ENCODE assay signal across 1 cellular context in genomic region chr19:36573020-36573947, GRCh38.
TF ChIP-seq lines count a peak whose summit lies in the region.

Gene ZNF529 (minus strand): TSS chr19:36573292. CDS start chr19:36572346, 946 bp downstream.

TF ChIP-seq in HepG2, 621 proteins besides CTCF, POLR2A, EP300 and RAD21 (continued from another document and continues in another):
- TF ChIP-seq HNF1A (IDR thresholded peaks at IDR 0.05; ENCODE audit: low read depth) = no peak
- peak; percentile 59; the same call in 1 of the 2 replicates for TF ChIP-seq HNF1A (CRISPR knock-in tag; IDR thresholded peaks at IDR 0.05; ENCODE audit: borderline replicate concordance)
- TF ChIP-seq AHR (CRISPR knock-in tag; IDR thresholded peaks at IDR 0.05) = no peak; the same call in 1 of the 2 replicates
- 0 out of 2 replicates have a peak, but pooled peaks have one; percentile 33 for TF ChIP-seq ZBTB34 (CRISPR knock-in tag; IDR thresholded peaks at IDR 0.05)
- TF ChIP-seq BRCA1 (CRISPR knock-in tag; IDR thresholded peaks at IDR 0.05) = peak; percentile 83; the same call in 1 of the 2 replicates
- TF ChIP-seq NR3C1 (CRISPR knock-in tag; IDR thresholded peaks at IDR 0.05) = no peak
- TF ChIP-seq SAFB2 (CRISPR knock-in tag; IDR thresholded peaks at IDR 0.05; ENCODE audit: borderline replicate concordance, low read depth) = peak; percentile 57; the same call in 1 of the 2 replicates
- peak; percentile 83 for TF ChIP-seq SMAD3 (CRISPR knock-in tag; IDR thresholded peaks at IDR 0.05)
- no peak for TF ChIP-seq ZNF276 (CRISPR knock-in tag; IDR thresholded peaks at IDR 0.05; ENCODE audit: low read depth)
- no peak for TF ChIP-seq ZSCAN12 (CRISPR knock-in tag; IDR thresholded peaks at IDR 0.05)
- TF ChIP-seq NR2F6 (IDR thresholded peaks at IDR 0.05) = no peak
- peak; percentile 79; the same call in 1 of the 2 replicates for TF ChIP-seq NR2F6 (CRISPR knock-in tag; IDR thresholded peaks at IDR 0.05)
- 0 out of 2 replicates have a peak, but pooled peaks have one; percentile 40 for TF ChIP-seq ZSCAN20 (CRISPR knock-in tag; IDR thresholded peaks at IDR 0.05; ENCODE audit: borderline replicate concordance)
- TF ChIP-seq ETV5 (CRISPR knock-in tag; IDR thresholded peaks at IDR 0.05; ENCODE audit: borderline replicate concordance) = peak; percentile 77
- no peak for TF ChIP-seq ZNF549 (CRISPR knock-in tag; IDR thresholded peaks at IDR 0.05)
- TF ChIP-seq KDM2A (CRISPR knock-in tag; IDR thresholded peaks at IDR 0.05; ENCODE audit: borderline replicate concordance, low read depth) = peak; percentile 94
- TF ChIP-seq ARID5B (CRISPR knock-in tag; IDR thresholded peaks at IDR 0.05) = peak; percentile 50
- TF ChIP-seq ZNF503 (CRISPR knock-in tag; IDR thresholded peaks at IDR 0.05) = no peak; the same call in 1 of the 2 replicates
- TF ChIP-seq ZIK1 (CRISPR knock-in tag; IDR thresholded peaks at IDR 0.05; ENCODE audit: borderline replicate concordance, low read depth) = peak; percentile 46; the same call in 1 of the 2 replicates
- no peak for TF ChIP-seq FOXM1 (CRISPR knock-in tag; IDR thresholded peaks at IDR 0.05)
- peak; percentile 98 for TF ChIP-seq MAX (IDR thresholded peaks at IDR 0.05)
- TF ChIP-seq MAFG (CRISPR knock-in tag; IDR thresholded peaks at IDR 0.05) = no peak
- TF ChIP-seq NFYC (CRISPR knock-in tag; IDR thresholded peaks at IDR 0.05) = peak; percentile 46; the same call in 1 of the 2 replicates
- peak; percentile 90; the same call in 1 of the 2 replicates for TF ChIP-seq ZNF784 (CRISPR knock-in tag; IDR thresholded peaks at IDR 0.05; ENCODE audit: borderline replicate concordance)
- TF ChIP-seq ZMYM4 (CRISPR knock-in tag; IDR thresholded peaks at IDR 0.05) = peak; percentile 82
- no peak for TF ChIP-seq ZNF83 (CRISPR knock-in tag; IDR thresholded peaks at IDR 0.05; ENCODE audit: borderline replicate concordance)
- peak; percentile 87 for TF ChIP-seq SALL1 (CRISPR knock-in tag; IDR thresholded peaks at IDR 0.05)
- TF ChIP-seq FUBP1 (CRISPR knock-in tag; IDR thresholded peaks at IDR 0.05; ENCODE audit: borderline replicate concordance) = 0 out of 2 replicates have a peak, but pooled peaks have one; percentile 90
- no peak for TF ChIP-seq ATF5 (CRISPR knock-in tag; IDR thresholded peaks at IDR 0.05; ENCODE audit: low read depth)
- TF ChIP-seq FOXK2 (IDR thresholded peaks at IDR 0.05) = peak; percentile 33; the same call in 1 of the 2 replicates
- TF ChIP-seq SIN3B (IDR thresholded peaks at IDR 0.05; ENCODE audit: low read length) = peak; percentile 52; the same call in 1 of the 2 replicates
- TF ChIP-seq MLXIP (CRISPR knock-in tag; IDR thresholded peaks at IDR 0.05; ENCODE audit: borderline replicate concordance) = no peak
- no peak for TF ChIP-seq ZNF224 (CRISPR knock-in tag; IDR thresholded peaks at IDR 0.05)
- TF ChIP-seq SNAPC2 (CRISPR knock-in tag; IDR thresholded peaks at IDR 0.05) = 0 out of 2 replicates have a peak, but pooled peaks have one; percentile 21
- TF ChIP-seq FOXA1 (IDR thresholded peaks at IDR 0.05) = no peak
- peak; percentile 26 for TF ChIP-seq FOXA1 (CRISPR knock-in tag; IDR thresholded peaks at IDR 0.05)
- no peak for TF ChIP-seq STAG1 (CRISPR knock-in tag; IDR thresholded peaks at IDR 0.05)
- TF ChIP-seq ELF1 (CRISPR knock-in tag; IDR thresholded peaks at IDR 0.05) = peak; percentile 96
- no peak for TF ChIP-seq CBX2 (IDR thresholded peaks at IDR 0.05; ENCODE audit: low read depth, low read length)
- TF ChIP-seq CBX2 (CRISPR knock-in tag; IDR thresholded peaks at IDR 0.05; ENCODE audit: low read depth) = no peak
- TF ChIP-seq BRD4 (CRISPR knock-in tag; IDR thresholded peaks at IDR 0.05) = peak; percentile 43; the same call in 1 of the 2 replicates
